In the genomic region with DNA sequence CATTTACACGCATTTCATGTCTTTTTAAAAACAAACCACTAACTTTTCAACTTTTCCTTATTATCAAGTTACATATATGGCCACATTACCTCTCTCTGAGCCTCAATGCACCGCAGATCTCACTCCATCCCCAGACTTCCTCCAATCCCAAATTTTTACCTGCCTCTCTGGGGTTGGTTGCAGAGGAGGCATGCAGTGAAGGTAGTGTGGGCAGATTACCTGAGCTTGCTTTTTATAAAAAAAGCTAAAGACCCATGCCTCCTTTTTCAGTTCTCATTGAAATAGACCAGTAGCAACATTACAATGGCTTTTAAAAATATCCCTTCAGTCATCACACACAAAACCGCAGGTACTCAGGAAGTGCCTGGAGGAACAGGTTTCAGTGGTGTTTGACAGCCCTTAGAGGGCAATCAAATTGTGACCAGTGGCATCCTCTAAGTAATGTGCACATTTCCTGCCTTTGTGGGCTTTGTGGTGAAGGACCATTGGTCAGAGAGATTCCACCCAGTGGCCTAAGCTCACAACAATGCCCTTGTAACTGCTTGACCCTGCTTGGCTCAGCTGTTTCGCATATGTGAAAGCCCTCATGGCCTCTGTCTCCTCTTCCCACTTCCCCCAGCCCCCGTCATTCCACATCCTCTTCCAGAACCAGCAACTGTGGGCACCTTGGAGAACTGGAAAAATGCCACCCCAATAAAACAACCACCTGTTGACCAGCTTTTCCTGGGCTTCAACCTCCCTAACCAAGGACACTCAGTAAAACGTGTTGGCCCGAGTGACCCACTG, we compare ENCODE assay signal across 9 cellular contexts. TPM values are rescaled to one million over a fixed set of nuclear protein-coding genes. Genes with fewer than 3 reads are reported as not detected.
DNase-seq lines count a peak whose midpoint lies in the region; ATAC-seq, FAIRE-seq and TF ChIP-seq lines count a peak whose summit lies in the region.
"Had no signal": no experiment of that assay in that cellular context is flagged by ENCODE, and none has a peak within 500 bp of the region (broad histone marks: within the 10 kb centered on the region; RNA-seq: fewer than 3 reads in every experiment).

No MANE protein-coding gene starts in this region.

- H3K4me3 ChIP-seq in GM12878: no peak overlapping the region
- H3K4me3 ChIP-seq in neuronal stem cell (ENCODE audit: low read length in 2 of 2): no peak overlapping the region

- SMC1A ChIA-PET in GM12878 (lab: Charles Lee; ENCODE audit: uncharacterized antibody, unreplicated experiment): interaction anchor here (0.9 to 2.1 kb wide), 5 partner anchors 9 to 108 kb away, joined by 3 to 5 read pairs (median 3); no protein-coding TSS in a partner anchor

- H3K14ac ChIP-seq in neuronal stem cell (ENCODE audit: low read length): no peak overlapping the region

- no peak overlapping the region for H2BK12ac ChIP-seq in neuronal stem cell (ENCODE audit: low read length)

- no peak for TF ChIP-seq POLR2A in GM12878 (IDR thresholded peaks at IDR 0.05; ENCODE audit: low read depth, low read length)

- peaks cover 25% of the 10 kb centered on the region for H3K4me1 ChIP-seq in GM12878 (ENCODE audit: control insufficient read depth, insufficient read depth, low read length)
- peaks cover 0 to 11% of the 10 kb centered on the region in 2 donors for H3K4me1 ChIP-seq in neuronal stem cell (ENCODE audit: control insufficient read depth in 2 of 2, insufficient read depth in 1 of 2, low read depth in 1 of 2, low read length in 2 of 2)

- TF ChIP-seq CTCF in GM12878 (IDR thresholded peaks at IDR 0.05 in 2 of 3, conservative IDR thresholded peaks at IDR 0.05 in 1 of 3; ENCODE audit: control insufficient read depth in 2 of 3, extremely low read depth in 1 of 3, insufficient read depth in 1 of 3, low read depth in 3 of 3, low read length in 3 of 3): no peak

- H3K23ac ChIP-seq in neuronal stem cell (ENCODE audit: low read depth, low read length, poor library complexity): no peak overlapping the region

- H4K91ac ChIP-seq in neuronal stem cell (ENCODE audit: low read depth, low read length, poor library complexity): no peak overlapping the region

- in situ Hi-C loops in GM12878 (cut with MboI): no loop called here

- no peak overlapping the region for H2AK5ac ChIP-seq in neuronal stem cell (ENCODE audit: low read depth, low read length)

- H3K4ac ChIP-seq in neuronal stem cell (ENCODE audit: low read length): no peak overlapping the region

- ATAC-seq in GM21390 (IDR thresholded peaks at IDR 0.05; ENCODE audit: unreplicated experiment) (peak; percentile 90), HG03520 (IDR thresholded peaks at IDR 0.05; ENCODE audit: unreplicated experiment) (peak; percentile 81), GM12878 (peak; percentile 95)

- H3K79me2 ChIP-seq in GM12878 (ENCODE audit: control insufficient read depth, insufficient read depth, low read length): no peaks in the 10 kb centered on the region

- peak; percentile 98 for FAIRE-seq in GM12878 (lab: Jason Lieb, UNC)

- no peak for TF ChIP-seq RAD21 in GM12878 (IDR thresholded peaks at IDR 0.05; ENCODE audit: insufficient read depth, low read depth, low read length)

- peak; percentile 63 for DNase-seq in GDM1 (lab: John Stamatoyannopoulos, UW)
- DNase-seq in GM12878 (ENCODE audit: low read depth, low spot score): peak; percentile 87
- no peak for DNase-seq in neuronal stem cell (ENCODE audit: low spot score)
- DNase-seq in NCI-H82 treated with DMSO at 0.1 percent for 48 hours (lab: John Stamatoyannopoulos, UW; ENCODE audit: unreplicated experiment): no peak
- no peak for DNase-seq in GM19238 (ENCODE audit: insufficient read length, low spot score)
- no peak for DNase-seq in activated CD4-positive, alpha-beta T cell treated with anti-CD3 and anti-CD28 coated beads, Interleukin-2, amount 10 ng/mL, durations not matched to agents 7 days and 5 days

- H3K27ac ChIP-seq in GM12878 (ENCODE audit: control insufficient read depth, insufficient read depth) (no peak overlapping the region), neuronal stem cell (replicated peaks; ENCODE audit: low read length) (no peak overlapping the region)
- H3K27ac ChIP-seq: HL-60 had no signal

- no peak overlapping the region for H3K4me3 Mint-ChIP-seq in activated CD4-positive, alpha-beta T cell treated with anti-CD3 and anti-CD28 coated beads, Interleukin-2, amount 10 ng/mL, durations not matched to agents 7 days and 5 days

- no peaks in the 10 kb centered on the region for H4K20me1 ChIP-seq in GM12878 (ENCODE audit: control insufficient read depth, insufficient read depth)

- POLR2A ChIA-PET in GM12878 (lab: Charles Lee): no interaction called here
- POLR2A ChIA-PET in activated CD4-positive, alpha-beta T cell treated with anti-CD3 and anti-CD28 coated beads, Interleukin-2, amount 10 ng/mL, durations not matched to agents 7 days and 5 days (lab: Charles Lee): no interaction called here

- H3K27me3 ChIP-seq in GM12878 (replicated peaks in 1 of 2; ENCODE audit: control insufficient read depth in 2 of 2, insufficient read depth in 2 of 2, low read length in 1 of 2) (0 out of 4 replicates have a peak, but pooled peaks cover 0 to 2% of the 10 kb centered on the region in 2 experiments), neuronal stem cell (ENCODE audit: control insufficient read depth in 3 of 3, insufficient read depth in 3 of 3, low read depth in 1 of 3, low read length in 3 of 3) (no peaks in the 10 kb centered on the region)

- WGBS in GM12878 (ENCODE audit: insufficient coverage, insufficient replicate concordance, low lambda C conversion rate, missing lambda C conversion rate): 27% methylated on average over 7 of the region's 7 CpGs
- WGBS in neuronal stem cell (ENCODE audit: extremely low coverage in 2 of 2, insufficient read length in 2 of 2, insufficient replicate concordance in 1 of 2), 2 donors: no CpG with 5 or more reads among the region's 7 CpGs

- CTCF ChIA-PET in GM12878 (lab: Yijun Ruan, JAX): interaction anchor here (0.7 to 1.0 kb wide), 3 partner anchors 57 to 129 kb away, joined by 3 to 4 read pairs (median 3); a partner anchor contains a TSS
- CTCF ChIA-PET in activated CD4-positive, alpha-beta T cell treated with anti-CD3 and anti-CD28 coated beads, Interleukin-2, amount 10 ng/mL, durations not matched to agents 7 days and 5 days (lab: Charles Lee): interaction anchor here (0.8 kb wide), 1 partner anchor 13 kb away, joined by 3 read pairs; no protein-coding TSS in a partner anchor

- no peak overlapping the region for H2BK15ac ChIP-seq in neuronal stem cell (ENCODE audit: low read length)

- no peak overlapping the region for H3K18ac ChIP-seq in neuronal stem cell (ENCODE audit: low read length)

- no TSS peak for BruUV-seq in GM12878 (replicated peaks; lab: Mats Ljungman, UMichigan)

- H2BK5ac ChIP-seq in neuronal stem cell (ENCODE audit: low read length): no peak overlapping the region

- H3K9me3 ChIP-seq in GM12878 (replicated peaks; ENCODE audit: control insufficient read depth, insufficient read depth, low read length): peaks cover 6% of the 10 kb centered on the region; the same call in 2 of the 3 replicates
- H3K9me3 ChIP-seq in neuronal stem cell (replicated peaks in 1 of 2; ENCODE audit: control insufficient read depth in 2 of 2, insufficient read depth in 1 of 2, low read depth in 1 of 2, low read length in 2 of 2): no peaks in the 10 kb centered on the region

- H4K8ac ChIP-seq in neuronal stem cell (ENCODE audit: low read depth, low read length): no peak overlapping the region

- peaks cover 6% of the 10 kb centered on the region for H3K36me3 Mint-ChIP-seq in activated CD4-positive, alpha-beta T cell treated with anti-CD3 and anti-CD28 coated beads, Interleukin-2, amount 10 ng/mL, durations not matched to agents 7 days and 5 days (ENCODE audit: low read depth)

- H2BK120ac ChIP-seq in neuronal stem cell (ENCODE audit: low read depth, low read length): no peak overlapping the region

- H3K27me3 Mint-ChIP-seq in activated CD4-positive, alpha-beta T cell treated with anti-CD3 and anti-CD28 coated beads, Interleukin-2, amount 10 ng/mL, durations not matched to agents 7 days and 5 days: peaks cover 7% of the 10 kb centered on the region

- peak; percentile 51 to 52; a peak in 1 of 4 replicates for TF ChIP-seq EP300 in GM12878 (IDR thresholded peaks at IDR 0.05; ENCODE audit: borderline replicate concordance in 1 of 2, control insufficient read depth in 1 of 2, low read depth in 2 of 2, low read length in 2 of 2)

- H3K4me2 ChIP-seq in GM12878 (ENCODE audit: control insufficient read depth, insufficient read depth): peak overlapping the region; percentile 30
- H3K4me2 ChIP-seq in neuronal stem cell (ENCODE audit: insufficient read depth, low read length, poor library complexity, severe bottlenecking): no peak overlapping the region

- RAD21 ChIA-PET in GM12878 (lab: Charles Lee; ENCODE audit: unreplicated experiment): interaction anchor here (1.0 to 1.4 kb wide), 2 partner anchors 48 to 76 kb away, joined by 3 read pairs; no protein-coding TSS in a partner anchor

- peaks cover 25% of the 10 kb centered on the region for H3K4me1 Mint-ChIP-seq in activated CD4-positive, alpha-beta T cell treated with anti-CD3 and anti-CD28 coated beads, Interleukin-2, amount 10 ng/mL, durations not matched to agents 7 days and 5 days

- no peak overlapping the region for H2AFZ ChIP-seq in GM12878 (ENCODE audit: control insufficient read depth, low read depth, low read length)
- H2AFZ ChIP-seq in neuronal stem cell (ENCODE audit: low read length): no peak overlapping the region

- no peak overlapping the region for H3K27ac Mint-ChIP-seq in activated CD4-positive, alpha-beta T cell treated with anti-CD3 and anti-CD28 coated beads, Interleukin-2, amount 10 ng/mL, durations not matched to agents 7 days and 5 days

- H3K79me1 ChIP-seq in neuronal stem cell (ENCODE audit: low read depth, low read length): no peaks in the 10 kb centered on the region

- peaks cover 5% of the 10 kb centered on the region for H3K9me3 Mint-ChIP-seq in activated CD4-positive, alpha-beta T cell treated with anti-CD3 and anti-CD28 coated beads, Interleukin-2, amount 10 ng/mL, durations not matched to agents 7 days and 5 days

- H3K9ac ChIP-seq in GM12878 (ENCODE audit: control insufficient read depth, insufficient read depth, low read length): no peak overlapping the region
- no peak overlapping the region for H3K9ac ChIP-seq in neuronal stem cell (ENCODE audit: low read depth, low read length, poor library complexity)

- no peaks in the 10 kb centered on the region for H3K36me3 ChIP-seq in GM12878 (ENCODE audit: control insufficient read depth in 2 of 2, insufficient read depth in 2 of 2, low read length in 1 of 2)
- H3K36me3 ChIP-seq in neuronal stem cell (replicated peaks in 1 of 2; ENCODE audit: control insufficient read depth in 2 of 2, insufficient read depth in 2 of 2, low read length in 2 of 2): no peaks in the 10 kb centered on the region

- intact Hi-C loops in GM12878 (cut with micrococcal nuclease; ENCODE audit: unreplicated experiment): loop anchor here (5.0 kb wide), 1 partner anchor 94 kb away; no protein-coding TSS in a partner anchor

RNA-seq across cellular contexts. Expression of a gene that starts 30.2 kb away (rescaled TPM):
- not detected in 2 replicates for total RNA-seq in GM12878 (2013; cell fraction: nucleolus; rRNA removed)
- total RNA-seq in GM12878 (2014; rRNA removed) (not detected in 2 replicates), GM12878 (2014; rRNA removed; fragmentation: Illumina TruSeq; extraction: Trizol) (not detected in 2 replicates), GM12878 (2021) (not detected in 2 replicates)
- polyA plus RNA-seq in GM12878 (2011; ENCODE audit: low read depth): not detected
- polyA plus RNA-seq in GM12878 (2011; rRNA removed) (not detected in 2 replicates), GM12878 (2014; fragmentation: Illumina TruSeq; extraction: Trizol) (not detected in 2 replicates), GM12878 (2014; fragmentation: Nextera tagmentation; extraction: Ambion mirVana) (not detected), GM12878 (2014; rRNA removed) (not detected in 2 replicates), GM12878 (2016; fragmentation: Nextera tagmentation; extraction: Ambion mirVana) (not detected)
- not detected in 2 replicates for polyA plus RNA-seq in GM12878 (2011; cell fraction: cytosol; rRNA removed)
- not detected in 2 replicates for polyA plus RNA-seq in GM12878 (2011; cell fraction: nucleus; rRNA removed)
- not detected in 2 replicates for polyA plus RNA-seq in GM12878 (2012)
- not detected in 2 replicates for polyA minus RNA-seq in GM12878 (2011; rRNA and poly(A)+ RNA removed)
- polyA minus RNA-seq in GM12878 (2011; cell fraction: cytosol; rRNA and poly(A)+ RNA removed): not detected in 2 replicates
- polyA minus RNA-seq in GM12878 (2011; cell fraction: nucleus; rRNA and poly(A)+ RNA removed): not detected in 2 replicates
- not detected for polyA plus RNA-seq in neuronal stem cell (2013, experiment 1 of 2)
- polyA plus RNA-seq in neuronal stem cell (2013, experiment 2 of 2): not detected
- total RNA-seq in activated CD4-positive, alpha-beta T cell treated with anti-CD3 and anti-CD28 coated beads, Interleukin-2, amount 10 ng/mL, durations not matched to agents 7 days and 5 days: under 1 TPM; 0.62 to 0.82 TPM

Comparison
In these comparisons a context has a peak if more than half of its experiments do, and no peak if none do; other contexts are left out.
1. DNase-seq: peak in GDM1 (single experiment) and GM12878 (single experiment); none in neuronal stem cell (single experiment), NCI-H82 treated with DMSO at 0.1 percent for 48 hours (single experiment), GM19238 (single experiment) and activated CD4-positive, alpha-beta T cell treated with anti-CD3 and anti-CD28 coated beads, Interleukin-2, amount 10 ng/mL, durations not matched to agents 7 days and 5 days (single experiment).
2. Peak in every context shown above with its lines, with median percentiles within 50 percentile points of each other: ATAC-seq.